ENCODE assay signal across 8 cellular contexts in genomic region chr3:197001972-197002700, GRCh38. TPM values are rescaled to one million over a fixed set of nuclear protein-coding genes. Genes with fewer than 3 reads are reported as not detected.
A peak's percentile ranks its signal among the peaks of the same experiment; 100 is the strongest.
DNase-seq lines count a peak whose midpoint lies in the region; ATAC-seq and TF ChIP-seq lines count a peak whose summit lies in the region.

No MANE protein-coding gene starts in this region.

- H3K9me3 ChIP-seq in SK-N-MC (ENCODE audit: low read depth, low read length) (no peaks in the 10 kb centered on the region), neural progenitor cell (ENCODE audit: low read depth) (no peaks in the 10 kb centered on the region)

- peak overlapping the region; percentile 92 for H3K27ac Mint-ChIP-seq in neural progenitor cell

- H3K79me2 ChIP-seq in neural progenitor cell (ENCODE audit: low read depth) = no peaks in the 10 kb centered on the region

- H3K36me3 ChIP-seq in SK-N-MC (ENCODE audit: insufficient read depth, low read length) (no peaks in the 10 kb centered on the region), neural progenitor cell (no peaks in the 10 kb centered on the region)

- peak overlapping the region; percentile 86 for H3K4me3 Mint-ChIP-seq in neural progenitor cell

- peaks cover 8% of the 10 kb centered on the region for H3K4me1 ChIP-seq in neural progenitor cell

- peak overlapping the region; percentile 79 for H2AFZ ChIP-seq in neural progenitor cell (replicated peaks)

- DNase-seq in AG09309 (ENCODE audit: low read depth) (no peak), SK-N-MC (ENCODE audit: low read depth, low spot score) (no peak), epithelial cell of proximal tubule (ENCODE audit: low read depth) (no peak), neural progenitor cell (ENCODE audit: low spot score) (peak; percentile 24), kidney tubule cell (ENCODE audit: low spot score) (no peak), NCI-H1694 (lab: John Stamatoyannopoulos, UW) (no peak)

- H3K27me3 Mint-ChIP-seq in neural progenitor cell (ENCODE audit: insufficient read depth, low read depth) = peaks cover 7% of the 10 kb centered on the region

- H3K4me1 Mint-ChIP-seq in neural progenitor cell = peaks cover 10% of the 10 kb centered on the region

- H3K4me3 ChIP-seq in AG09309 (ENCODE audit: control insufficient read depth, low read depth, low read length) (peak overlapping the region; percentile 37), SK-N-MC (no peak overlapping the region), epithelial cell of proximal tubule (ENCODE audit: low read depth, low read length) (peak overlapping the region; percentile 57), neural progenitor cell (peak overlapping the region; percentile 52)

- H3K9ac ChIP-seq in SK-N-MC (ENCODE audit: insufficient read length) (no peak overlapping the region), neural progenitor cell (no peak overlapping the region)

- no peaks in the 10 kb centered on the region for H3K9me3 Mint-ChIP-seq in neural progenitor cell

- H3K27ac ChIP-seq in SK-N-MC = peak overlapping the region; percentile 75
- no peak overlapping the region for H3K27ac ChIP-seq in neural progenitor cell

- peaks cover 11% of the 10 kb centered on the region for H3K36me3 Mint-ChIP-seq in neural progenitor cell

- H4K20me1 ChIP-seq in neural progenitor cell (ENCODE audit: low read depth) = no peaks in the 10 kb centered on the region

- TF ChIP-seq CTCF in AG09309 (IDR thresholded peaks at IDR 0.05; ENCODE audit: control insufficient read depth, insufficient read depth, low read depth, low read length, missing control alignments) (no peak), epithelial cell of proximal tubule (conservative IDR thresholded peaks at IDR 0.05; ENCODE audit: low read depth, low read length) (no peak), neural progenitor cell (IDR thresholded peaks at IDR 0.05) (no peak)

- ATAC-seq in GM21528 (IDR thresholded peaks at IDR 0.05; ENCODE audit: low FRiP score, unreplicated experiment) = peak; percentile 7
- ATAC-seq in HG02642 (IDR thresholded peaks at IDR 0.05; ENCODE audit: poor library complexity, unreplicated experiment) = no peak

- H3K27me3 ChIP-seq in neural progenitor cell = peaks cover 28% of the 10 kb centered on the region

- peaks cover 12% of the 10 kb centered on the region for H3F3A ChIP-seq in neural progenitor cell (ENCODE audit: low read depth)

- peak overlapping the region; percentile 93 for H3K4me2 ChIP-seq in neural progenitor cell

RNA-seq across cellular contexts. Expression of gene MELTF, which starts 27.5 kb away (rescaled TPM):
- total RNA-seq in epithelial cell of proximal tubule (12.7 and 26.9 TPM in 2 replicates), neural progenitor cell (ENCODE audit: low replicate concordance) (0.28 and 4.2 TPM in 2 replicates)

RNA-seq across cellular contexts. Expression of gene PIGZ, which starts 33.5 kb away (rescaled TPM):
- 0.36 and 0.63 TPM in 2 replicates for total RNA-seq in epithelial cell of proximal tubule
- 1.2 TPM in 1 of 2 replicates, not detected in the other for total RNA-seq in neural progenitor cell (ENCODE audit: low replicate concordance)

RNA-seq across cellular contexts. Expression of gene NCBP2, which starts 59.8 kb away (rescaled TPM):
- total RNA-seq in epithelial cell of proximal tubule (49.4 and 51.1 TPM in 2 replicates), neural progenitor cell (ENCODE audit: low replicate concordance) (68.4 and 80.8 TPM in 2 replicates)
